ENCODE assay signal across 8 cellular contexts in genomic region chr6:26196846-26197683, GRCh38.
DNase-seq lines count a peak whose midpoint lies in the region; ATAC-seq and TF ChIP-seq lines count a peak whose summit lies in the region.

No MANE protein-coding gene starts in this region.

- H3K79me2 ChIP-seq in OCI-LY7 (ENCODE audit: insufficient read depth, low read depth, low read length) = peaks cover 16% of the 10 kb centered on the region; the same call in 1 of the 2 replicates

- TF ChIP-seq CTCF in OCI-LY7 (conservative IDR thresholded peaks at IDR 0.05; ENCODE audit: low read length) (peak; percentile 31; the same call in 1 of the 2 replicates), fibroblast of mammary gland (conservative IDR thresholded peaks at IDR 0.05; ENCODE audit: control insufficient read depth, insufficient read depth, low read depth, low read length) (no peak), testis (IDR thresholded peaks at IDR 0.05) (no peak)

- H3K4me2 ChIP-seq in OCI-LY7 (ENCODE audit: low read length) = peak overlapping the region; percentile 92

- WGBS in testis, 2 donors = 1 to 3% methylated on average over 29 to 49 of the region's 51 CpGs

- H3K4me1 Mint-ChIP-seq in activated T-helper 1 cell treated with anti-CD3 and anti-CD28 coated beads, Interleukin-12 subunit alpha, Interleukin-12 subunit beta, Interleukin-2, Interleukin-4 antibody, amounts not matched to agents 30 ng/mL and 10 ng/mL and 1 ng/mL, durations not matched to agents 14 hours and 24 hours and 36 hours (ENCODE audit: low read depth) = peaks cover 54% of the 10 kb centered on the region
- peaks cover 23 to 65% (median 42%) of the 10 kb centered on the region in 7 donors for H3K4me1 Mint-ChIP-seq in naive thymus-derived CD4-positive, alpha-beta T cell

- H3K27ac Mint-ChIP-seq in activated T-helper 1 cell treated with anti-CD3 and anti-CD28 coated beads, Interleukin-12 subunit alpha, Interleukin-12 subunit beta, Interleukin-2, Interleukin-4 antibody, amounts not matched to agents 30 ng/mL and 10 ng/mL and 1 ng/mL, durations not matched to agents 14 hours and 24 hours and 36 hours = peak overlapping the region; percentile 95
- H3K27ac Mint-ChIP-seq in naive thymus-derived CD4-positive, alpha-beta T cell = peak overlapping the region; percentile 96 to 100 (median 98)

- POLR2A ChIA-PET in OCI-LY7 (lab: Charles Lee) = interaction anchor here (0.6 to 22.5 kb wide), 50 partner anchors 8 to 1696 kb away, joined by 3 to 505 read pairs (median 5); a partner anchor contains a TSS
- POLR2A ChIA-PET in naive thymus-derived CD4-positive, alpha-beta T cell (lab: Charles Lee) = interaction anchor here (0.6 to 43.4 kb wide), 56 partner anchors 3 to 1697 kb away, joined by 3 to 3606 read pairs (median 8); a partner anchor contains a TSS

- peaks cover 7% of the 10 kb centered on the region for H3K36me3 Mint-ChIP-seq in activated T-helper 1 cell treated with anti-CD3 and anti-CD28 coated beads, Interleukin-12 subunit alpha, Interleukin-12 subunit beta, Interleukin-2, Interleukin-4 antibody, amounts not matched to agents 30 ng/mL and 10 ng/mL and 1 ng/mL, durations not matched to agents 14 hours and 24 hours and 36 hours (ENCODE audit: low read depth)
- H3K36me3 Mint-ChIP-seq in naive thymus-derived CD4-positive, alpha-beta T cell = peaks cover 0 to 10% (median 0%) of the 10 kb centered on the region in 5 donors

- peak; percentile 78 for DNase-seq in D341Med (ENCODE audit: low spot score)
- peak in 70 of 76 experiments; percentile 74 to 99 (median 92) for DNase-seq in HUDEP-2 (lab: John Stamatoyannopoulos, UW; ENCODE audit: unreplicated experiment in 76 of 76)
- peak; percentile 96 for DNase-seq in OCI-LY7 (ENCODE audit: low spot score)
- peak; percentile 84 for DNase-seq in activated T-helper 1 cell treated with anti-CD3 and anti-CD28 coated beads, Interleukin-12 subunit alpha, Interleukin-12 subunit beta, Interleukin-2, Interleukin-4 antibody, amounts not matched to agents 30 ng/mL and 10 ng/mL and 1 ng/mL, durations not matched to agents 14 hours and 24 hours and 36 hours (ENCODE audit: low spot score)
- DNase-seq in fibroblast of mammary gland (ENCODE audit: low read depth) = peak; percentile 89
- DNase-seq in naive thymus-derived CD4-positive, alpha-beta T cell = peak; percentile 55 to 95 (median 93)
- peak; percentile 92 for DNase-seq in testis

- no peak overlapping the region for H2AFZ ChIP-seq in OCI-LY7 (ENCODE audit: low read length)

- H3K4me3 ChIP-seq in OCI-LY7 (ENCODE audit: low read depth, low read length, poor library complexity, severe bottlenecking) = peak overlapping the region; percentile 91
- peak overlapping the region; percentile 81 for H3K4me3 ChIP-seq in fibroblast of mammary gland (ENCODE audit: control insufficient read depth, low read depth, low read length)
- H3K4me3 ChIP-seq in naive thymus-derived CD4-positive, alpha-beta T cell (ENCODE audit: low read length) = peak overlapping the region; percentile 92
- peak overlapping the region; percentile 60 to 78 for H3K4me3 ChIP-seq in testis

- H3K4me1 ChIP-seq in OCI-LY7 (ENCODE audit: insufficient read depth, low read length, poor library complexity, severe bottlenecking) = peaks cover 40% of the 10 kb centered on the region
- peaks cover 10 to 12% of the 10 kb centered on the region in 2 donors for H3K4me1 ChIP-seq in naive thymus-derived CD4-positive, alpha-beta T cell (ENCODE audit: control insufficient read depth in 2 of 2, insufficient read depth in 2 of 2, low read length in 2 of 2)
- no peaks in the 10 kb centered on the region for H3K4me1 ChIP-seq in testis

- H3K9me2 ChIP-seq in OCI-LY7 (ENCODE audit: insufficient read depth, low read length) = no peaks in the 10 kb centered on the region

- intact Hi-C loops in OCI-LY7 (cut with micrococcal nuclease; ENCODE audit: unreplicated experiment) = loop anchor here (1.0 to 5.0 kb wide), 6 partner anchors 8 to 1695 kb away; a partner anchor contains a TSS
- intact Hi-C loops in activated T-helper 1 cell treated with anti-CD3 and anti-CD28 coated beads, Interleukin-12 subunit alpha, Interleukin-12 subunit beta, Interleukin-2, Interleukin-4 antibody, amounts not matched to agents 30 ng/mL and 10 ng/mL and 1 ng/mL, durations not matched to agents 14 hours and 24 hours and 36 hours (cut with micrococcal nuclease) = loop anchor here (1.0 to 5.0 kb wide), 6 partner anchors 8 to 1695 kb away; a partner anchor contains a TSS
- intact Hi-C loops in naive thymus-derived CD4-positive, alpha-beta T cell (cut with micrococcal nuclease) = loop anchor here (1.0 to 10.0 kb wide), 10 partner anchors 8 to 1695 kb away; a partner anchor contains a TSS
- intact Hi-C loops in testis (cut with DNase I; ENCODE audit: low total_unique reads) = no loop called here

- peak; percentile 33 for ATAC-seq in GM21360 (IDR thresholded peaks at IDR 0.05; ENCODE audit: unreplicated experiment)
- ATAC-seq in naive thymus-derived CD4-positive, alpha-beta T cell = peak; percentile 73

- no peaks in the 10 kb centered on the region for H3K27me3 Mint-ChIP-seq in activated T-helper 1 cell treated with anti-CD3 and anti-CD28 coated beads, Interleukin-12 subunit alpha, Interleukin-12 subunit beta, Interleukin-2, Interleukin-4 antibody, amounts not matched to agents 30 ng/mL and 10 ng/mL and 1 ng/mL, durations not matched to agents 14 hours and 24 hours and 36 hours (ENCODE audit: insufficient read depth)
- peaks cover 0 to 12% (median 0%) of the 10 kb centered on the region in 5 donors for H3K27me3 Mint-ChIP-seq in naive thymus-derived CD4-positive, alpha-beta T cell

- H3K9me3 Mint-ChIP-seq in activated T-helper 1 cell treated with anti-CD3 and anti-CD28 coated beads, Interleukin-12 subunit alpha, Interleukin-12 subunit beta, Interleukin-2, Interleukin-4 antibody, amounts not matched to agents 30 ng/mL and 10 ng/mL and 1 ng/mL, durations not matched to agents 14 hours and 24 hours and 36 hours = no peaks in the 10 kb centered on the region
- H3K9me3 Mint-ChIP-seq in naive thymus-derived CD4-positive, alpha-beta T cell = peaks cover 0 to 22% (median 0%) of the 10 kb centered on the region in 11 donors

- H3K27ac ChIP-seq in OCI-LY7 (ENCODE audit: low read depth, low read length, poor library complexity, severe bottlenecking) = peak overlapping the region; percentile 93
- peak overlapping the region; percentile 91 for H3K27ac ChIP-seq in naive thymus-derived CD4-positive, alpha-beta T cell (ENCODE audit: low read depth, low read length)
- H3K27ac ChIP-seq in testis = peak overlapping the region; percentile 83 to 85

- no peaks in the 10 kb centered on the region for H3K9me3 ChIP-seq in OCI-LY7 (ENCODE audit: low read length)
- H3K9me3 ChIP-seq in naive thymus-derived CD4-positive, alpha-beta T cell (ENCODE audit: control insufficient read depth in 2 of 3, low read length in 3 of 3) = no peaks in the 10 kb centered on the region
- no peaks in the 10 kb centered on the region for H3K9me3 ChIP-seq in testis

- peak; percentile 35 for TF ChIP-seq POLR2A in testis (IDR thresholded peaks at IDR 0.05)

- CTCF ChIA-PET in OCI-LY7 (lab: Charles Lee; ENCODE audit: unreplicated experiment) = interaction anchor here (1.0 to 1.2 kb wide), 2 partner anchors 14 to 69 kb away, joined by 3 read pairs; no protein-coding TSS in a partner anchor
- CTCF ChIA-PET in naive thymus-derived CD4-positive, alpha-beta T cell (lab: Charles Lee) = interaction anchor here (0.5 to 4.7 kb wide), 14 partner anchors 8 to 948 kb away, joined by 3 to 32 read pairs (median 4); a partner anchor contains a TSS

- H3K36me3 ChIP-seq in OCI-LY7 (ENCODE audit: insufficient read depth, low read length) (peaks cover 8% of the 10 kb centered on the region), testis (ENCODE audit: low read depth, missing control alignments) (no peaks in the 10 kb centered on the region)
- peaks cover 0 to 4% (median 0%) of the 10 kb centered on the region in 3 experiments for H3K36me3 ChIP-seq in naive thymus-derived CD4-positive, alpha-beta T cell (ENCODE audit: control insufficient read depth in 2 of 3, insufficient read depth in 3 of 3, low read length in 3 of 3)

- H3K4me3 Mint-ChIP-seq in activated T-helper 1 cell treated with anti-CD3 and anti-CD28 coated beads, Interleukin-12 subunit alpha, Interleukin-12 subunit beta, Interleukin-2, Interleukin-4 antibody, amounts not matched to agents 30 ng/mL and 10 ng/mL and 1 ng/mL, durations not matched to agents 14 hours and 24 hours and 36 hours = peak overlapping the region; percentile 92
- peak overlapping the region; percentile 85 to 99 (median 96) for H3K4me3 Mint-ChIP-seq in naive thymus-derived CD4-positive, alpha-beta T cell

- H3K27me3 ChIP-seq in naive thymus-derived CD4-positive, alpha-beta T cell (ENCODE audit: control insufficient read depth in 2 of 2, insufficient read depth in 2 of 2, low read length in 2 of 2) = no peaks in the 10 kb centered on the region
- H3K27me3 ChIP-seq in testis = no peaks in the 10 kb centered on the region

- BruUV-seq in OCI-LY7 (replicated peaks; lab: Mats Ljungman, UMichigan) = TSS peak; percentile 86

- no peaks in the 10 kb centered on the region; the same call in 1 of the 2 replicates for H4K20me1 ChIP-seq in OCI-LY7 (ENCODE audit: insufficient read depth, low read length)

Comparison
In these comparisons a context has a peak if more than half of its experiments do, and no peak if none do; other contexts are left out.
1. Peak in every context shown above with its lines: DNase-seq, ATAC-seq, H3K4me3 ChIP-seq and H3K27ac ChIP-seq.